In the genomic region with DNA sequence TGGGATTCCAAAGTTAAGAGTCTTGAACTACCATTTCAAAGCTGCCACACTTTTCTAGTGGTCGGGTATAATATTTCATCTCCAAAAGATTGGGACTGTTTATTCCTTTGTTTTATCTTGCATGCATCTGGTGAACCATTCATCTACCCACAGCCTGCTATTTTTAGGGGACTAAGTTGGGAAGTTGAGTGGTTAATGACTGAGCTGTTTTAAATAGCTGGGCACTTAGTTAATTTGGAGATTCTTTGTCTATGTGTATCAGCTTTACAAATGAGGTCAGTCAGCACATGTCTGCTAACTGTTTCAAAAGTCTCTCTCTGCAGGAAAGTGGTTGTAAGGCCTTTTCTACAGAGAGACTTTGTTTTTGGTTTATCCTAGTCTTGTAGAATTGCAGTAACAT, we compare ENCODE assay signal across 10 cellular contexts. TPM values are rescaled to one million over a fixed set of nuclear protein-coding genes. Genes with fewer than 3 reads are reported as not detected.
DNase-seq lines count a peak whose midpoint lies in the region; ATAC-seq and TF ChIP-seq lines count a peak whose summit lies in the region.
"Had no signal": no experiment of that assay in that cellular context is flagged by ENCODE, and none has a peak within 500 bp of the region (broad histone marks: within the 10 kb centered on the region; RNA-seq: fewer than 3 reads in every experiment).

No MANE protein-coding gene starts in this region.

- TF ChIP-seq POLR2A in esophagus muscularis mucosa (IDR thresholded peaks at IDR 0.05; ENCODE audit: low read depth): no peak
- no peak for TF ChIP-seq POLR2A in transverse colon (IDR thresholded peaks at IDR 0.05)

- H3K4me3 Mint-ChIP-seq in nephron: no peak overlapping the region
- H3K4me3 Mint-ChIP-seq: activated naive CD4-positive, alpha-beta T cell treated with anti-CD3 and anti-CD28 coated beads, Interleukin-2, amount 50 U/mL, for 24 hours had no signal

- intact Hi-C loops in esophagus muscularis mucosa (cut with DNase I) (no loop called here), transverse colon (cut with DNase I; ENCODE audit: low total_unique reads) (no loop called here)

- H3K36me3 Mint-ChIP-seq in nephron (ENCODE audit: low read depth): peaks cover 5% of the 10 kb centered on the region
- H3K36me3 Mint-ChIP-seq: activated naive CD4-positive, alpha-beta T cell treated with anti-CD3 and anti-CD28 coated beads, Interleukin-2, amount 50 U/mL, for 24 hours had no signal

- H3K27me3 ChIP-seq in esophagus muscularis mucosa (no peaks in the 10 kb centered on the region), transverse colon (no peaks in the 10 kb centered on the region)

- ATAC-seq in GM19328 (IDR thresholded peaks at IDR 0.05; ENCODE audit: unreplicated experiment): no peak

- no peaks in the 10 kb centered on the region for H3K9me3 Mint-ChIP-seq in nephron
- H3K9me3 Mint-ChIP-seq: activated naive CD4-positive, alpha-beta T cell treated with anti-CD3 and anti-CD28 coated beads, Interleukin-2, amount 50 U/mL, for 24 hours had no signal

- no peak overlapping the region for H3K4me3 ChIP-seq in esophagus muscularis mucosa
- H3K4me3 ChIP-seq in transverse colon: no peak overlapping the region

- peak overlapping the region; percentile 17 to 49 (median 36) for H3K27ac ChIP-seq in esophagus muscularis mucosa (replicated peaks in 1 of 4)
- H3K27ac ChIP-seq in transverse colon: no peak overlapping the region

- in situ Hi-C loops in transverse colon (cut with MboI; ENCODE audit: low pct_ligation_motif_present in 1 of 4, low pct_unique_long_range_greater_than_20kb in 1 of 4, low sequenced_read_pairs in 3 of 4): no loop called here

- H3K4me1 Mint-ChIP-seq in nephron: peaks cover 24% of the 10 kb centered on the region

- no peaks in the 10 kb centered on the region for H3K27me3 Mint-ChIP-seq in nephron (ENCODE audit: low read depth)
- H3K27me3 Mint-ChIP-seq: activated naive CD4-positive, alpha-beta T cell treated with anti-CD3 and anti-CD28 coated beads, Interleukin-2, amount 50 U/mL, for 24 hours had no signal

- H3K36me3 ChIP-seq in esophagus muscularis mucosa: no peaks in the 10 kb centered on the region
- H3K36me3 ChIP-seq in transverse colon: no peaks in the 10 kb centered on the region

- peak overlapping the region; percentile 23 to 67 (median 31) for H3K27ac Mint-ChIP-seq in nephron
- H3K27ac Mint-ChIP-seq: activated naive CD4-positive, alpha-beta T cell treated with anti-CD3 and anti-CD28 coated beads, Interleukin-2, amount 50 U/mL, for 24 hours had no signal

- no peaks in the 10 kb centered on the region for H3K9me3 ChIP-seq in esophagus muscularis mucosa
- no peaks in the 10 kb centered on the region for H3K9me3 ChIP-seq in transverse colon

- TF ChIP-seq CTCF in esophagus muscularis mucosa (IDR thresholded peaks at IDR 0.05): no peak
- no peak for TF ChIP-seq CTCF in nephron (IDR thresholded peaks at IDR 0.05; ENCODE audit: unreplicated experiment in 3 of 3)
- no peak for TF ChIP-seq CTCF in transverse colon (IDR thresholded peaks at IDR 0.05)

- peaks cover 32 to 73% (median 58%) of the 10 kb centered on the region in 4 donors for H3K4me1 ChIP-seq in esophagus muscularis mucosa
- H3K4me1 ChIP-seq in transverse colon: peaks cover 0 to 50% (median 7%) of the 10 kb centered on the region in 4 donors

- WGBS in esophagus muscularis mucosa: 4% methylated on average over 1 of the region's 1 CpG
- 38 to 59% methylated on average over 1 of the region's 1 CpG for WGBS in transverse colon (ENCODE audit: low coverage in 1 of 2), 2 donors

- no peak for TF ChIP-seq EP300 in esophagus muscularis mucosa (IDR thresholded peaks at IDR 0.05)
- no peak for TF ChIP-seq EP300 in transverse colon (IDR thresholded peaks at IDR 0.05; ENCODE audit: low read depth)

- DNase-seq in GM03348 (ENCODE audit: low spot score): peak; percentile 72
- peak; percentile 56 for DNase-seq in NCI-H69 (lab: John Stamatoyannopoulos, UW)
- no peak for DNase-seq in esophagus muscularis mucosa (ENCODE audit: extremely low spot score)
- no peak for DNase-seq in transverse colon
- DNase-seq in HPDE6-E6E7 (ENCODE audit: extremely low spot score): no peak
- DNase-seq in amniotic stem cell (lab: John Stamatoyannopoulos, UW): no peak
- DNase-seq: activated CD4-positive, CD25-positive, alpha-beta regulatory T cell treated with anti-CD3 and anti-CD28 coated beads, Interleukin-2, amount 50 U/mL, for 72 hours had no signal

RNA-seq across cellular contexts. Expression of a gene that starts 8.1 kb away (rescaled TPM):
- total RNA-seq in esophagus muscularis mucosa: 10 to 100 TPM; 42.5 to 53.0 (median 45.0) TPM
- total RNA-seq in transverse colon: 100 to 1,000 TPM in 1 of 4 donors, 10 to 100 TPM in 3; 12.3 to 147 (median 71.2) TPM

Comparison
In these comparisons a context has a peak if more than half of its experiments do, and no peak if none do; other contexts are left out.
1. DNase-seq: peak in GM03348 (single experiment) and NCI-H69 (single experiment); none in esophagus muscularis mucosa (single experiment), transverse colon (single experiment), HPDE6-E6E7 (single experiment) and amniotic stem cell (single experiment).
2. H3K27ac ChIP-seq: peak in esophagus muscularis mucosa (4 of 4); none in transverse colon (0 of 4).